ENCODE assay signal across 20 cellular contexts in genomic region chr3:29201609-29202008, GRCh38.
"Had no signal": no experiment of that assay in that cellular context is flagged by ENCODE, and none has a peak within 500 bp of the region (broad histone marks: within the 10 kb centered on the region; RNA-seq: fewer than 3 reads in every experiment).

No MANE protein-coding gene starts in this region.

- ATAC-seq: heart right ventricle; left lobe of liver; natural killer cell; stimulated activated naive B cell treated with anti-CD40 and anti-IgM and Interleukin-4, amounts not matched to agents 10 μg/mL and 1 μg/mL and 100 μg/mL, for 72 hours; WTC11 had no signal

- H3K27ac ChIP-seq: coronary artery, heart right ventricle had no signal

- H3K36me3 ChIP-seq: heart right ventricle had no signal

- H3K9me3 ChIP-seq: heart right ventricle had no signal

- H3K4me3 ChIP-seq: coronary artery, heart right ventricle, lung had no signal

- DNase-seq: activated CD8-positive, alpha-beta memory T cell treated with anti-CD3 and anti-CD28 coated beads for 24 hours; activated CD8-positive, alpha-beta memory T cell treated with anti-CD3 and anti-CD28 coated beads, Interleukin-2, amount 50 U/mL, for 4 hours; activated naive CD4-positive, alpha-beta T cell treated with Interleukin-2 at 50 U/mL for 16 hours; activated naive CD8-positive, alpha-beta T cell treated with anti-CD3 and anti-CD28 coated beads, Interleukin-2, amount 10 ng/mL, durations not matched to agents 7 days and 5 days; activated T-cell treated with anti-CD3 and anti-CD28 coated beads, Interleukin-2, amount 50 U/mL, for 24 hours; amniotic stem cell; cerebellar nuclear complex; endodermal cell; heart right ventricle; islet precursor cell; natural killer cell; retina; stimulated activated CD4-positive, alpha-beta T cell treated with anti-CD3 and anti-CD28 coated beads, Interleukin-2, amount 100 ng/mL, for 48 hours; stimulated activated CD8-positive, alpha-beta memory T cell treated with anti-CD3 and anti-CD28 coated beads, Interleukin-4, amount 100 ng/mL, for 48 hours; stimulated activated naive B cell treated with anti-CD40 and anti-IgM and Interleukin-4, amounts not matched to agents 10 μg/mL and 1 μg/mL and 100 μg/mL, for 72 hours; T1000 had no signal

- H3K27me3 ChIP-seq: heart right ventricle had no signal

- H3K4me1 ChIP-seq: heart right ventricle had no signal
